In genomic region chr9:16877256-16877655, GRCh38 we compare ENCODE assay signal across 3 cellular contexts.
"Had no signal": no experiment of that assay in that cellular context is flagged by ENCODE, and none has a peak within 500 bp of the region (broad histone marks: within the 10 kb centered on the region; RNA-seq: fewer than 3 reads in every experiment).

No MANE protein-coding gene starts in this region.

- DNase-seq: GDM1, GF-D8 had no signal

- ATAC-seq: GM12878 had no signal

- H3K4me3 ChIP-seq: GM12878 had no signal
